19 cellular contexts compared by ENCODE assay signal in the genomic region with DNA sequence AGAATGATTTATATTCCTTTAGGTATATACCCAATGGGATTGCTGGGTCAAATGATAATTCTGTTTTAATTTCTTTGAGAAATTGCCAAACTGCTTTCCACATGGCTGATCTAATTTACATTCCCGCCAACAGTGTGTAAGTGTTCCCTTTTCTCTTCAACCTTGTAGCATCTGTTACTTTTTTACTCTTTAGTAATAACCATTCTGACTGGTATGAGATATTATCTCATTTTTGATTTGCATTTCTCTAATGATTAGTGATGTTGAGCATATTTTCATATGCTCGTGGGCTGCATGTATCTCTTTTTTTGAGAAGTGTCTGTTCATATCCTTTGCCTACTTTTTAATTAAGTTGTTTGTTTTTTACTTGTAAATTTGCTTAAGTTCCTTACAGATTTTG.
DNase-seq lines count a peak whose midpoint lies in the region; ATAC-seq and TF ChIP-seq lines count a peak whose summit lies in the region.
"Had no signal": no experiment of that assay in that cellular context is flagged by ENCODE, and none has a peak within 500 bp of the region (broad histone marks: within the 10 kb centered on the region; RNA-seq: fewer than 3 reads in every experiment).

No MANE protein-coding gene starts in this region.

- H2AFZ ChIP-seq in SU-DHL-6 (ENCODE audit: low read depth, low read length, severe bottlenecking), result peak overlapping the region; percentile 19

- TF ChIP-seq CTCF in SU-DHL-6 (IDR thresholded peaks at IDR 0.05; ENCODE audit: insufficient read depth, low read length, poor library complexity, severe bottlenecking) (no peak), type B pancreatic cell (conservative IDR thresholded peaks at IDR 0.05) (no peak)

- intact Hi-C loops in left cardiac atrium (cut with DNase I), result no loop called here

- no peak overlapping the region for H3K27ac ChIP-seq in SU-DHL-6 (ENCODE audit: low read depth, low read length)
- H3K27ac ChIP-seq: 22Rv1, BLaER1, C4-2B had no signal

- H3K9me3 Mint-ChIP-seq in type B pancreatic cell, result no peaks in the 10 kb centered on the region
- H3K9me3 Mint-ChIP-seq: HFFc6 had no signal

- DNase-seq in NCI-H2171 treated with DMSO at 0.1 percent for 48 hours (lab: John Stamatoyannopoulos, UW), result peak; percentile 1
- DNase-seq in NCI-H2171 (lab: John Stamatoyannopoulos, UW), result no peak
- DNase-seq in NCI-H524 treated with DMSO at 0.1 percent for 48 hours (lab: John Stamatoyannopoulos, UW), result peak; percentile 29
- peak; percentile 32 for DNase-seq in NCI-H69 (lab: John Stamatoyannopoulos, UW)
- no peak for DNase-seq in type B pancreatic cell (ENCODE audit: extremely low spot score, unreplicated experiment)
- no peak for DNase-seq in left cardiac atrium
- DNase-seq: CD4-positive, CD25-positive, alpha-beta regulatory T cell; CD8-positive, alpha-beta memory T cell; DMS153; DND-41; GOT3; HFFc6 had no signal

- H3K4me3 Mint-ChIP-seq in type B pancreatic cell, result no peak overlapping the region
- H3K4me3 Mint-ChIP-seq: B cell; CD4-positive, CD25-positive, alpha-beta regulatory T cell; CD8-positive, alpha-beta memory T cell; HFFc6 had no signal

- ATAC-seq in left cardiac atrium (no peak), GM18502 (IDR thresholded peaks at IDR 0.05; ENCODE audit: poor library complexity, unreplicated experiment) (no peak)

- H4K20me1 ChIP-seq in SU-DHL-6 (ENCODE audit: low read depth, low read length), result no peaks in the 10 kb centered on the region
- H4K20me1 ChIP-seq: BLaER1 had no signal

- H3K9ac ChIP-seq in SU-DHL-6 (ENCODE audit: low read length), result no peak overlapping the region
- H3K9ac ChIP-seq: BLaER1 had no signal

- no peak overlapping the region for H3K4me2 ChIP-seq in SU-DHL-6 (ENCODE audit: low read depth, low read length, poor library complexity, severe bottlenecking)
- H3K4me2 ChIP-seq: BLaER1 had no signal

- H3K27me3 ChIP-seq in SU-DHL-6 (ENCODE audit: low read length), result no peaks in the 10 kb centered on the region
- H3K27me3 ChIP-seq: BLaER1 had no signal

- H3K9me3 ChIP-seq in SU-DHL-6 (ENCODE audit: insufficient read depth, low read length), result peaks cover 12% of the 10 kb centered on the region; the same call in 1 of the 2 replicates
- H3K9me3 ChIP-seq: HAP-1 had no signal

- H3K4me1 Mint-ChIP-seq in type B pancreatic cell (ENCODE audit: unreplicated experiment), result no peaks in the 10 kb centered on the region
- H3K4me1 Mint-ChIP-seq: B cell; CD4-positive, CD25-positive, alpha-beta regulatory T cell; CD8-positive, alpha-beta memory T cell had no signal

- no peaks in the 10 kb centered on the region for H3K9me2 ChIP-seq in SU-DHL-6 (replicated peaks; ENCODE audit: insufficient read depth, low read length)

- H3K27ac Mint-ChIP-seq in type B pancreatic cell, result no peak overlapping the region
- H3K27ac Mint-ChIP-seq: B cell; CD4-positive, CD25-positive, alpha-beta regulatory T cell; CD8-positive, alpha-beta memory T cell; HFFc6 had no signal

- no peaks in the 10 kb centered on the region for H3F3A ChIP-seq in SU-DHL-6 (ENCODE audit: insufficient read depth)

- no peaks in the 10 kb centered on the region for H3K36me3 ChIP-seq in SU-DHL-6 (ENCODE audit: low read length)
- H3K36me3 ChIP-seq: BLaER1, HAP-1 had no signal

- no peaks in the 10 kb centered on the region for H3K27me3 Mint-ChIP-seq in type B pancreatic cell
- H3K27me3 Mint-ChIP-seq: B cell; CD4-positive, CD25-positive, alpha-beta regulatory T cell; CD8-positive, alpha-beta memory T cell had no signal

- no peak overlapping the region for H3K4me3 ChIP-seq in SU-DHL-6 (ENCODE audit: insufficient read depth, low read length, poor library complexity, severe bottlenecking)
- H3K4me3 ChIP-seq: BLaER1, HAP-1 had no signal

- no peaks in the 10 kb centered on the region for H3K36me3 Mint-ChIP-seq in type B pancreatic cell
- H3K36me3 Mint-ChIP-seq: CD4-positive, CD25-positive, alpha-beta regulatory T cell; CD8-positive, alpha-beta memory T cell had no signal

- no peaks in the 10 kb centered on the region for H3K79me2 ChIP-seq in SU-DHL-6 (ENCODE audit: insufficient read depth, low read length)

Comparison
In these comparisons a context has a peak if more than half of its experiments do, and no peak if none do; other contexts are left out.
1. DNase-seq: peak in NCI-H2171 treated with DMSO at 0.1 percent for 48 hours (single experiment), NCI-H524 treated with DMSO at 0.1 percent for 48 hours (single experiment) and NCI-H69 (single experiment); none in NCI-H2171 (single experiment), type B pancreatic cell (single experiment) and left cardiac atrium (single experiment).